In genomic region chr15:31974855-31975421, GRCh38 we compare ENCODE assay signal across 8 cellular contexts. TPM values are rescaled to one million over a fixed set of nuclear protein-coding genes. Genes with fewer than 3 reads are reported as not detected.
A peak's percentile ranks its signal among the peaks of the same experiment; 100 is the strongest.
DNase-seq lines count a peak whose midpoint lies in the region; ATAC-seq, FAIRE-seq and TF ChIP-seq lines count a peak whose summit lies in the region.

No MANE protein-coding gene starts in this region.

- intact Hi-C loops in CD14-positive monocyte (cut with micrococcal nuclease) (no loop called here), adrenal gland (cut with DNase I) (loop anchor here in 1 of 2 donors (10.0 kb wide), 1 partner anchor 320 kb away; no protein-coding TSS in a partner anchor)

- WGBS in adrenal gland, 4 donors, result 0 to 4% (median 2%) methylated on average over 17 to 18 of the region's 18 CpGs

- DNase-seq in CD14-positive monocyte (ENCODE audit: low spot score) (no peak), GM18507 (ENCODE audit: extremely low spot score, insufficient read length, low read depth) (no peak), NCI-H748 treated with DMSO at 0.1 percent for 48 hours (lab: John Stamatoyannopoulos, UW) (peak; percentile 71), adrenal gland (peak in 2 of 7 donors; percentile 19 to 24), HPDE6-E6E7 (ENCODE audit: extremely low spot score) (no peak)
- DNase-seq in stimulated activated effector memory CD8-positive, alpha-beta T cell treated with anti-CD3 and anti-CD28 coated beads, Interleukin-12 subunit alpha, Interleukin-12 subunit beta, amount 100 ng/mL, for 72 hours (ENCODE audit: low spot score in 2 of 2), result peak; percentile 18 to 62

- H3K27me3 Mint-ChIP-seq in CD14-positive monocyte (ENCODE audit: low read depth in 3 of 3), result peaks cover 5 to 26% (median 14%) of the 10 kb centered on the region in 3 donors

- ATAC-seq in stimulated activated effector memory CD8-positive, alpha-beta T cell treated with anti-CD3 and anti-CD28 coated beads, Interleukin-12 subunit alpha, Interleukin-12 subunit beta, amount 100 ng/mL, for 72 hours, result no peak
- no peak for ATAC-seq in GM21515 (IDR thresholded peaks at IDR 0.05; ENCODE audit: unreplicated experiment)

- peak; percentile 71 for FAIRE-seq in GM18507 (lab: Jason Lieb, UNC)

- H3K4me1 ChIP-seq in adrenal gland (replicated peaks in 1 of 2), result no peaks in the 10 kb centered on the region
- no peaks in the 10 kb centered on the region for H3K4me1 ChIP-seq in iPS-20b (ENCODE audit: insufficient read depth, low read length)

- H3K36me3 ChIP-seq in adrenal gland (replicated peaks in 1 of 2) (no peaks in the 10 kb centered on the region), iPS-20b (ENCODE audit: insufficient read depth, low read depth, low read length) (no peaks in the 10 kb centered on the region)

- no peak overlapping the region for H3K9ac ChIP-seq in iPS-20b (ENCODE audit: low read depth, low read length)

- peaks cover 0 to 2% (median 0%) of the 10 kb centered on the region in 7 donors for H3K9me3 Mint-ChIP-seq in CD14-positive monocyte
- no peaks in the 10 kb centered on the region for H3K9me3 Mint-ChIP-seq in stimulated activated effector memory CD8-positive, alpha-beta T cell treated with anti-CD3 and anti-CD28 coated beads, Interleukin-12 subunit alpha, Interleukin-12 subunit beta, amount 100 ng/mL, for 72 hours

- H3K4me3 Mint-ChIP-seq in CD14-positive monocyte, result no peak overlapping the region
- peak overlapping the region; percentile 11 for H3K4me3 Mint-ChIP-seq in stimulated activated effector memory CD8-positive, alpha-beta T cell treated with anti-CD3 and anti-CD28 coated beads, Interleukin-12 subunit alpha, Interleukin-12 subunit beta, amount 100 ng/mL, for 72 hours

- no peaks in the 10 kb centered on the region for H3K36me3 Mint-ChIP-seq in CD14-positive monocyte
- no peaks in the 10 kb centered on the region for H3K36me3 Mint-ChIP-seq in stimulated activated effector memory CD8-positive, alpha-beta T cell treated with anti-CD3 and anti-CD28 coated beads, Interleukin-12 subunit alpha, Interleukin-12 subunit beta, amount 100 ng/mL, for 72 hours

- peaks cover 13% of the 10 kb centered on the region for H3K4me1 Mint-ChIP-seq in CD14-positive monocyte
- peaks cover 26% of the 10 kb centered on the region for H3K4me1 Mint-ChIP-seq in stimulated activated effector memory CD8-positive, alpha-beta T cell treated with anti-CD3 and anti-CD28 coated beads, Interleukin-12 subunit alpha, Interleukin-12 subunit beta, amount 100 ng/mL, for 72 hours

- H3K9me3 ChIP-seq in adrenal gland (replicated peaks in 1 of 3) (no peaks in the 10 kb centered on the region), iPS-20b (ENCODE audit: insufficient read depth, low read depth, low read length) (no peaks in the 10 kb centered on the region)

- H3K27me3 ChIP-seq in adrenal gland, result peaks cover 14% of the 10 kb centered on the region
- peaks cover 24% of the 10 kb centered on the region for H3K27me3 ChIP-seq in iPS-20b (ENCODE audit: insufficient read depth, low read length)

- H3K27ac ChIP-seq in adrenal gland (no peak overlapping the region), iPS-20b (ENCODE audit: low read length) (no peak overlapping the region)

- no peak overlapping the region for H3K4me3 ChIP-seq in adrenal gland
- H3K4me3 ChIP-seq in iPS-20b (ENCODE audit: low read length), result peak overlapping the region; percentile 54

- H3K27ac Mint-ChIP-seq in CD14-positive monocyte, result no peak overlapping the region
- no peak overlapping the region for H3K27ac Mint-ChIP-seq in stimulated activated effector memory CD8-positive, alpha-beta T cell treated with anti-CD3 and anti-CD28 coated beads, Interleukin-12 subunit alpha, Interleukin-12 subunit beta, amount 100 ng/mL, for 72 hours

- no peak for TF ChIP-seq POLR2A in adrenal gland (IDR thresholded peaks at IDR 0.05)

- peak; percentile 57 for TF ChIP-seq CTCF in CD14-positive monocyte (IDR thresholded peaks at IDR 0.05)
- peak; percentile 23 to 54 (median 46) for TF ChIP-seq CTCF in adrenal gland (IDR thresholded peaks at IDR 0.05)

RNA-seq across cellular contexts. Expression of gene CHRNA7, which starts 55.4 kb away (rescaled TPM):
- polyA plus RNA-seq in CD14-positive monocyte, result 1 to 10 TPM; 1.2 to 2.6 TPM
- total RNA-seq in adrenal gland, result 10 to 100 TPM in 2 of 8 donors, 1 to 10 TPM in 2, under 1 TPM in 4; 0.06 to 19.7 (median 1.8) TPM
- polyA plus RNA-seq in adrenal gland, result 1 to 10 TPM; 2.2 to 5.8 (median 5.3) TPM

Comparison
In these comparisons a context has a peak if more than half of its experiments do, and no peak if none do; other contexts are left out.
1. DNase-seq: peak in NCI-H748 treated with DMSO at 0.1 percent for 48 hours (single experiment) and stimulated activated effector memory CD8-positive, alpha-beta T cell treated with anti-CD3 and anti-CD28 coated beads, Interleukin-12 subunit alpha, Interleukin-12 subunit beta, amount 100 ng/mL, for 72 hours (2 of 2); none in CD14-positive monocyte (single experiment), GM18507 (single experiment) and HPDE6-E6E7 (single experiment).